In the genomic region with DNA sequence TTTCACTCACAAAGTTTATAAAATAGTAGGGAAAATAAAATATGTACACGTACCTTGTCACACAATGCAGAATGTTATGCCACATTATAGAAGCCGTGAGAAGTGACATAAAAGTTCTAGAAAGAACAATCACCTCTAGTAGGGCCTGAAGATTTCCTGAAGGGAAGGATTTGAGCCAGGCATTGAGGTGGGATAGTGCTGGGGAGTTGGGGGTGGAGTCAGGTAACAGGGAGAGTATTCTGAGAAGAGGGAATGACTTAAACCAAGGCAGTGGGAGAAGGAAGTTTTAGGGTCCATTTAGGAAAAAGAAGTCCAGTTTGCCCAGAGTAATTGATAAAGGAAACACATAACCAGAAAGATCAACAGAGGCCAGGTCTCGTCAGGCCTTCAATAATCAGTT, we compare ENCODE assay signal across 13 cellular contexts.
"Had no signal": no experiment of that assay in that cellular context is flagged by ENCODE, and none has a peak within 500 bp of the region (broad histone marks: within the 10 kb centered on the region; RNA-seq: fewer than 3 reads in every experiment).

No MANE protein-coding gene starts in this region.

- FAIRE-seq: endometrium had no signal

- DNase-seq: activated B cell treated with CpG ODN at 0.5 μM for 24 hours; activated CD4-positive, alpha-beta T cell treated with anti-CD3 and anti-CD28 coated beads, Interleukin-2, amount 50 U/mL, for 4 hours; retina; stimulated activated CD4-positive, alpha-beta T cell treated with anti-CD3 and anti-CD28 coated beads, Interleukin-4, amount 100 ng/mL, for 1 hour; stimulated activated CD8-positive, alpha-beta memory T cell treated with anti-CD3 and anti-CD28 coated beads, Interleukin-4, amount 100 ng/mL, for 48 hours; stomach had no signal

- H3K9me3 Mint-ChIP-seq: activated B cell treated with CpG ODN at 0.5 μM for 24 hours, neural progenitor cell had no signal

- H3K4me1 ChIP-seq: ascending aorta, parathyroid adenoma, stomach, vagina had no signal

- H3K9me3 ChIP-seq: ascending aorta, stomach, thoracic aorta, vagina had no signal

- H3K4me3 ChIP-seq: ascending aorta, neural progenitor cell, stomach, thoracic aorta, vagina had no signal

- H3K9ac ChIP-seq: neural progenitor cell, parathyroid adenoma had no signal

- H2AFZ ChIP-seq: neural progenitor cell, parathyroid adenoma had no signal

- H3K79me2 ChIP-seq: parathyroid adenoma had no signal

- H3K4me3 Mint-ChIP-seq: activated B cell treated with CpG ODN at 0.5 μM for 24 hours; activated T-helper 1 cell treated with anti-CD3 and anti-CD28 coated beads, Interleukin-12 subunit alpha, Interleukin-12 subunit beta, Interleukin-2, Interleukin-4 antibody, amounts not matched to agents 30 ng/mL and 10 ng/mL and 1 ng/mL, durations not matched to agents 14 hours and 24 hours and 36 hours; neural progenitor cell had no signal

- H3K36me3 Mint-ChIP-seq: neural progenitor cell had no signal

- H3K4me2 ChIP-seq: neural progenitor cell had no signal

- H3K27ac ChIP-seq: ascending aorta, neural progenitor cell, parathyroid adenoma, stomach, thoracic aorta, vagina had no signal

- H3K27me3 ChIP-seq: ascending aorta, neural progenitor cell, stomach, vagina had no signal

- H3K36me3 ChIP-seq: ascending aorta, neural progenitor cell, thoracic aorta, vagina had no signal

- H3K27ac Mint-ChIP-seq: activated B cell treated with CpG ODN at 0.5 μM for 24 hours; activated T-helper 1 cell treated with anti-CD3 and anti-CD28 coated beads, Interleukin-12 subunit alpha, Interleukin-12 subunit beta, Interleukin-2, Interleukin-4 antibody, amounts not matched to agents 30 ng/mL and 10 ng/mL and 1 ng/mL, durations not matched to agents 14 hours and 24 hours and 36 hours; neural progenitor cell had no signal
